26 cellular contexts compared by ENCODE assay signal in the genomic region with DNA sequence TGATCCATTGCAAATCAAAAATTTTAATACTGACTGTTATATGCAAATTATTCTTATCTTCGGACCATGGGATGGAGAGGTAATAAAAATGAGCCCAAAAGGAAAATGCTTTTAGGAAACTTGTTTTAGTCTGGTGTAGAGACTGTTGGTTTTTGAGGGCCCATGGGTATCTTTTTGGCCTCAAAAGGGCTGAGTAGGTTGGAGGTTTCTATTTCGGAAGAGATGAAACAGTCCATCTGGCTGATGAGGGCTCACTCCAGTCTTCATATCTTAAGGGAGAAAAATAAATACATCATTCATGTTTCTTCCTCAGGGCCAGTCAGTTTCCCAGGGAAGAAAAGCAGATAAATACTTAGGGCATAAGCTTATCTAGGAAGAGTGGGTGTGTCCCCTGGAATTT.
"Had no signal": no experiment of that assay in that cellular context is flagged by ENCODE, and none has a peak within 500 bp of the region (broad histone marks: within the 10 kb centered on the region; RNA-seq: fewer than 3 reads in every experiment).

No MANE protein-coding gene starts in this region.

- ATAC-seq: effector memory CD8-positive, alpha-beta T cell; esophagus mucosa; gastrocnemius medialis; heart right ventricle; left lung; left ventricle myocardium superior; lower lobe of right lung; mucosa of descending colon; naive thymus-derived CD8-positive, alpha-beta T cell had no signal

- H3K4me3 ChIP-seq: esophagus squamous epithelium, gastrocnemius medialis, heart right ventricle, left lung, lower lobe of right lung, mucosa of descending colon had no signal

- H3K9me3 ChIP-seq: esophagus squamous epithelium, gastrocnemius medialis, heart right ventricle, left lung, lower lobe of right lung had no signal

- H3K36me3 ChIP-seq: esophagus squamous epithelium, gastrocnemius medialis, heart right ventricle, left lung, lower lobe of right lung had no signal

- FAIRE-seq: endometrium, islet of Langerhans, keratinocyte had no signal

- H3K27me3 ChIP-seq: esophagus squamous epithelium, gastrocnemius medialis, heart right ventricle, left lung had no signal

- H3K4me1 ChIP-seq: gastrocnemius medialis, left lung, lower lobe of right lung had no signal

- DNase-seq: cortex of kidney; effector CD8-positive, alpha-beta T cell; effector memory CD8-positive, alpha-beta T cell; endodermal cell; erythroblast; esophagus squamous epithelium; foreskin fibroblast; foreskin melanocyte; gastrocnemius medialis; glutamatergic neuron; head of caudate nucleus; heart right ventricle; hippocampal formation; left cardiac atrium; left lung; left ventricle myocardium superior; lower lobe of right lung; mesenchymal stem cell; mucosa of descending colon; naive B cell; naive thymus-derived CD8-positive, alpha-beta T cell had no signal

- H3K27ac ChIP-seq: epithelial cell of prostate, esophagus squamous epithelium, gastrocnemius medialis, heart right ventricle, left lung, lower lobe of right lung had no signal
